ENCODE assay signal across 13 cellular contexts in genomic region chr13:113621498-113621897, GRCh38. TPM values are rescaled to one million over a fixed set of nuclear protein-coding genes. Genes with fewer than 3 reads are reported as not detected.
DNase-seq lines count a peak whose midpoint lies in the region; ATAC-seq, FAIRE-seq and TF ChIP-seq lines count a peak whose summit lies in the region.
"Not testable (repeated sequence)": the region's sequence is repeated elsewhere in the genome, so short reads cannot be mapped to it uniquely, and the experiment has no call there.
"Had no signal": no experiment of that assay in that cellular context is flagged by ENCODE, and none has a peak within 500 bp of the region (broad histone marks: within the 10 kb centered on the region; RNA-seq: fewer than 3 reads in every experiment).

No MANE protein-coding gene starts in this region.

- 43% methylated on average over 13 of the region's 13 CpGs for WGBS in A549 (ENCODE audit: missing lambda C conversion rate)

- not testable (repeated sequence) for H3K27ac ChIP-seq in A549, brain microvascular endothelial cell

- not testable (repeated sequence) for H3K4me1 ChIP-seq in A549

- in situ Hi-C loops in SK-MEL-5 (cut with HindIII; ENCODE audit: low pct_unique_long_range_greater_than_20kb, low sequenced_read_pairs); brain microvascular endothelial cell (cut with HindIII; ENCODE audit: low pct_ligation_motif_present, low sequenced_read_pairs): not testable (repeated sequence)

- DNase-seq in A549 (ENCODE audit: low read depth in 1 of 2, low spot score in 1 of 2) = peak in 1 of 2 experiments; percentile 28
- peak; percentile 47 for DNase-seq in EH (ENCODE audit: low read depth)
- peak; percentile 54 for DNase-seq in SK-MEL-5 (ENCODE audit: low read depth, low spot score)
- peak; percentile 16 for DNase-seq in brain microvascular endothelial cell
- peak; percentile 23 for DNase-seq in fibroblast of pulmonary artery (ENCODE audit: low read depth)
- peak; percentile 42 for DNase-seq in left kidney (ENCODE audit: low read depth, low spot score)
- not testable (repeated sequence) for DNase-seq in retinal pigment epithelial cell (ENCODE audit: low read depth)

- TF ChIP-seq EP300 in A549 (IDR thresholded peaks at IDR 0.05) = not testable (repeated sequence)

- H3K4me3 ChIP-seq in A549; brain microvascular endothelial cell (ENCODE audit: low read depth, low read length); fibroblast of pulmonary artery (replicated peaks; ENCODE audit: low read depth, low read length); retinal pigment epithelial cell (ENCODE audit: low read length): not testable (repeated sequence)

- POLR2A ChIA-PET in A549 (lab: Yijun Ruan, JAX) = not testable (repeated sequence)

- not testable (repeated sequence) for FAIRE-seq in A549 (lab: Jason Lieb, UNC)

- peak; percentile 45 to 47; a peak in 4 of 5 replicates for TF ChIP-seq RAD21 in A549 (conservative IDR thresholded peaks at IDR 0.05 in 1 of 2, IDR thresholded peaks at IDR 0.05 in 1 of 2)

- peak; percentile 42 for TF ChIP-seq CTCF in A549 (IDR thresholded peaks at IDR 0.05)
- TF ChIP-seq CTCF in LNCAP (IDR thresholded peaks at IDR 0.05) = peak; percentile 47; the same call in 1 of the 2 replicates
- TF ChIP-seq CTCF in brain microvascular endothelial cell (IDR thresholded peaks at IDR 0.05; ENCODE audit: low read depth, low read length, missing control alignments) = peak; percentile 47
- peak; percentile 34 for TF ChIP-seq CTCF in fibroblast of pulmonary artery (IDR thresholded peaks at IDR 0.05; ENCODE audit: low read length, missing control alignments)
- peak; percentile 39 for TF ChIP-seq CTCF in retinal pigment epithelial cell (conservative IDR thresholded peaks at IDR 0.05; ENCODE audit: low read depth, low read length)

- peak in 1 of 2 experiments; percentile 61; a peak in 2 of 6 replicates for ATAC-seq in A549

- H3K27me3 ChIP-seq in brain microvascular endothelial cell (replicated peaks) = not testable (repeated sequence)

- not testable (repeated sequence) for H3K9me3 ChIP-seq in A549

- H3K4me2 ChIP-seq in A549 = not testable (repeated sequence)

- not testable (repeated sequence) for TF ChIP-seq POLR2A in A549 (IDR thresholded peaks at IDR 0.05; ENCODE audit: low read length)

- H3K36me3 ChIP-seq in brain microvascular endothelial cell (replicated peaks) = peaks cover 12% of the 10 kb centered on the region

- CTCF ChIA-PET in A549 (lab: Yijun Ruan, JAX) = interaction anchor here (1.1 to 1.5 kb wide), 2 partner anchors 29 to 43 kb away, joined by 3 read pairs; no protein-coding TSS in a partner anchor

RNA-seq across cellular contexts. Expression of gene ATP4B, which starts 36.5 kb away (rescaled TPM):
- polyA plus RNA-seq in A549 (2011; rRNA removed) (not detected in 2 replicates), A549 (2017; fragmentation: RNase III; extraction: RNeasy Plus Mini Kit Qiagen cat#74134 plus additional on column Dnase treatment) (not detected in 3 replicates)
- not detected in 2 replicates for polyA plus RNA-seq in A549 (2012; cell fraction: cytosol; rRNA removed)
- not detected in 2 replicates for polyA plus RNA-seq in A549 (2012; cell fraction: nucleus; rRNA removed)
- not detected in 2 replicates for polyA minus RNA-seq in A549 (2011; rRNA and poly(A)+ RNA removed)
- total RNA-seq in SK-MEL-5 (2014; rRNA removed; shearing (Covaris generic)) = not detected in 2 replicates
- polyA plus RNA-seq in SK-MEL-5 (2015; cell fraction: cytosol; rRNA removed) = not detected in 2 replicates
- not detected in 2 replicates for polyA plus RNA-seq in SK-MEL-5 (2015; cell fraction: nucleus; rRNA removed)
- total RNA-seq: activated CD4-positive, alpha-beta memory T cell treated with anti-CD3 and anti-CD28 coated beads, Interleukin-2, amount 10 ng/mL, durations not matched to agents 7 days and 5 days; activated T-helper 1 cell treated with anti-CD3 and anti-CD28 coated beads, Interleukin-12 subunit alpha, Interleukin-12 subunit beta, Interleukin-2, Interleukin-4 antibody, amounts not matched to agents 30 ng/mL and 10 ng/mL and 1 ng/mL, durations not matched to agents 14 hours and 24 hours and 36 hours; right atrium auricular region; urinary bladder had no signal
- polyA plus RNA-seq: urinary bladder had no signal

RNA-seq across cellular contexts. Expression of gene TFDP1, which starts 36.9 kb away (rescaled TPM):
- 57.9 and 88.4 TPM in 2 replicates for polyA plus RNA-seq in A549 (2011; rRNA removed)
- polyA plus RNA-seq in A549 (2012; cell fraction: cytosol; rRNA removed) = 81.5 and 84.9 TPM in 2 replicates
- 48.9 and 52.8 TPM in 2 replicates for polyA plus RNA-seq in A549 (2012; cell fraction: nucleus; rRNA removed)
- polyA plus RNA-seq in A549 (2017; fragmentation: RNase III; extraction: RNeasy Plus Mini Kit Qiagen cat#74134 plus additional on column Dnase treatment) = 70.8 to 73.9 TPM (median 73.2 TPM) in 3 replicates
- polyA minus RNA-seq in A549 (2011; rRNA and poly(A)+ RNA removed) = 33.7 and 39.3 TPM in 2 replicates
- total RNA-seq in SK-MEL-5 (2014; rRNA removed; shearing (Covaris generic)) = 41.4 and 45.6 TPM in 2 replicates
- 92.7 and 116 TPM in 2 replicates for polyA plus RNA-seq in SK-MEL-5 (2015; cell fraction: cytosol; rRNA removed)
- 104 and 115 TPM in 2 replicates for polyA plus RNA-seq in SK-MEL-5 (2015; cell fraction: nucleus; rRNA removed)

RNA-seq across cellular contexts. Expression of gene GRK1, which starts 45.5 kb away (rescaled TPM):
- polyA plus RNA-seq in A549 (2011; rRNA removed) (not detected in 2 replicates), A549 (2017; fragmentation: RNase III; extraction: RNeasy Plus Mini Kit Qiagen cat#74134 plus additional on column Dnase treatment) (not detected in 3 replicates)
- not detected in 2 replicates for polyA plus RNA-seq in A549 (2012; cell fraction: cytosol; rRNA removed)
- not detected in 2 replicates for polyA plus RNA-seq in A549 (2012; cell fraction: nucleus; rRNA removed)
- polyA minus RNA-seq in A549 (2011; rRNA and poly(A)+ RNA removed) = not detected in 2 replicates
- not detected in 2 replicates for total RNA-seq in SK-MEL-5 (2014; rRNA removed; shearing (Covaris generic))
- 0.01 TPM in 1 of 2 replicates, not detected in the other for polyA plus RNA-seq in SK-MEL-5 (2015; cell fraction: cytosol; rRNA removed)
- not detected in 2 replicates for polyA plus RNA-seq in SK-MEL-5 (2015; cell fraction: nucleus; rRNA removed)
- total RNA-seq: activated CD4-positive, alpha-beta memory T cell treated with anti-CD3 and anti-CD28 coated beads, Interleukin-2, amount 10 ng/mL, durations not matched to agents 7 days and 5 days; activated T-helper 1 cell treated with anti-CD3 and anti-CD28 coated beads, Interleukin-12 subunit alpha, Interleukin-12 subunit beta, Interleukin-2, Interleukin-4 antibody, amounts not matched to agents 30 ng/mL and 10 ng/mL and 1 ng/mL, durations not matched to agents 14 hours and 24 hours and 36 hours; glomerular endothelial cell; right atrium auricular region had no signal
